ENCODE assay signal across 9 cellular contexts in the genomic region with DNA sequence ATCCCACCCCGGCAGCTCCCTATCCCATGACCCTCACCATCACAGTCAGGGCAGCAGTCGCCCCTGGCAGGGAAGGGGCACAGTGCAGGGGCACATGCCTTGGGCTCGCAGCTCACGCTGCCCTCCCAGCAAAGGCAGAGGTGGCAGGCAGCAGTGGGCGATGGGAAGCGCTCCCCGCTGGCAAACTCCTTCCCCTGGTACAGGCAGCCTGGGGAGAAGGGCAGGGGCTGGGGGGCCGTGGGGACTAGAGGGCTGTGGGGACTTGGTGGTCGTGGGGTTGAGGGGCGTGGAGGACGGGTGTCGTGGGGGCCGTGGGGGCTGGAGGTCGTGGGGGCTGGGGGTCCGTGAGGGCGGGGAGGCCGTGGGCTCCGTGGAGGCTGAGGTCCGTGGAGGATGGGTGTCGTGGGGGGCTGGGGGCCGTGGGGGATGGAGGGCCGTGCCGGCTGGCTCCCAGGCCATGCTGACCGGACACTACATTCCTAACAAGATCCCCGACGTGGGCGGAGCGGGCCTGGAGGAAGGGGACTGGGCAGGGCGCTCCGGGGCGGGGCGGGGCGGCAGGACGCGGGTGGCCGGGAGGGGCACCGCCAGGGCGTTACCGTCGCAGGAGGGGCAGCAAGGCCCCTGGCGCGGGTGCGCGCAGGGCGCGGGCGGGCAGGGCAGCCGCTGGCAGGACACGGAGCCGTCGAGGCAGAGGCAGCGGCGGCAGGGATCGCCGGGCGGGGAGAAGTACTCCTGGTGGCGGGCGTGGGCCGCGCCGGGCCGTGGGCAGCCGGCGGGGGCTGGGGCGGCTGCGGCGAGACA. TPM values are rescaled to one million over a fixed set of nuclear protein-coding genes. Genes with fewer than 3 reads are reported as not detected.
DNase-seq lines count a peak whose midpoint lies in the region; ATAC-seq, FAIRE-seq and TF ChIP-seq lines count a peak whose summit lies in the region.
"Had no signal": no experiment of that assay in that cellular context is flagged by ENCODE, and none has a peak within 500 bp of the region (broad histone marks: within the 10 kb centered on the region; RNA-seq: fewer than 3 reads in every experiment).

No MANE protein-coding gene starts in this region.

- no peaks in the 10 kb centered on the region for H4K20me1 ChIP-seq in PC-9 (ENCODE audit: insufficient read depth)
- no peaks in the 10 kb centered on the region for H4K20me1 ChIP-seq in endothelial cell of umbilical vein (replicated peaks; ENCODE audit: control insufficient read depth, extremely low read depth, insufficient read depth, low read length)
- no peaks in the 10 kb centered on the region for H4K20me1 ChIP-seq in neural progenitor cell (ENCODE audit: low read depth)

- H3K9me2 ChIP-seq in PC-9 (ENCODE audit: insufficient read depth), result no peaks in the 10 kb centered on the region

- H3K4me3 ChIP-seq in PC-9 (peak overlapping the region; percentile 95), endothelial cell of umbilical vein (replicated peaks in 1 of 3; ENCODE audit: insufficient read depth in 1 of 3, low read depth in 1 of 3, low read length in 3 of 3) (no peak overlapping the region), neural progenitor cell (peak overlapping the region; percentile 38)

- H3K4me3 Mint-ChIP-seq in neural progenitor cell, result no peak overlapping the region

- H3K4me1 ChIP-seq in PC-9 (replicated peaks; ENCODE audit: insufficient read depth), result peaks cover 62% of the 10 kb centered on the region
- H3K4me1 ChIP-seq in endothelial cell of umbilical vein (ENCODE audit: control insufficient read depth, extremely low read depth, insufficient read depth, low read length), result no peaks in the 10 kb centered on the region
- H3K4me1 ChIP-seq in neural progenitor cell, result no peaks in the 10 kb centered on the region

- H2AFZ ChIP-seq in PC-9, result peak overlapping the region; percentile 14; the same call in 1 of the 2 replicates
- H2AFZ ChIP-seq in endothelial cell of umbilical vein (ENCODE audit: low read depth, low read length), result peak overlapping the region; percentile 22
- peak overlapping the region; percentile 47 for H2AFZ ChIP-seq in neural progenitor cell (replicated peaks)

- peak overlapping the region; percentile 94 for H3K27ac ChIP-seq in PC-9
- H3K27ac ChIP-seq in endothelial cell of umbilical vein (ENCODE audit: insufficient read depth, low read depth, low read length), result no peak overlapping the region
- no peak overlapping the region for H3K27ac ChIP-seq in neural progenitor cell

- H3K4me1 Mint-ChIP-seq in neural progenitor cell, result peaks cover 2% of the 10 kb centered on the region

- peaks cover 14% of the 10 kb centered on the region for H3K27me3 Mint-ChIP-seq in neural progenitor cell (ENCODE audit: insufficient read depth, low read depth)

- FAIRE-seq in endothelial cell of umbilical vein (lab: Jason Lieb, UNC), result no peak

- H3K4me2 ChIP-seq in PC-9 (peak overlapping the region; percentile 83), endothelial cell of umbilical vein (ENCODE audit: insufficient read depth, low read length) (no peak overlapping the region), neural progenitor cell (peak overlapping the region; percentile 72)

- H3F3A ChIP-seq in PC-9 (ENCODE audit: insufficient read depth, low read depth) (peaks cover 51% of the 10 kb centered on the region), neural progenitor cell (ENCODE audit: low read depth) (peaks cover 14% of the 10 kb centered on the region)

- H3K9me1 ChIP-seq in endothelial cell of umbilical vein (replicated peaks; ENCODE audit: control insufficient read depth, extremely low read depth, insufficient read depth, low read length), result no peaks in the 10 kb centered on the region

- POLR2A ChIA-PET in PC-9 (lab: Charles Lee; ENCODE audit: unreplicated experiment), result no interaction called here
- POLR2A ChIA-PET in endothelial cell of umbilical vein (lab: Charles Lee), result no interaction called here

- peaks cover 16% of the 10 kb centered on the region for H3K79me2 ChIP-seq in PC-9 (ENCODE audit: low read depth)
- no peaks in the 10 kb centered on the region for H3K79me2 ChIP-seq in endothelial cell of umbilical vein (ENCODE audit: control insufficient read depth, insufficient read depth, low read length)
- H3K79me2 ChIP-seq in neural progenitor cell (ENCODE audit: low read depth), result no peaks in the 10 kb centered on the region

- no TSS peak for BruUV-seq in PC-9 (replicated peaks; lab: Mats Ljungman, UMichigan)
- BruUV-seq in endothelial cell of umbilical vein (replicated peaks; lab: Mats Ljungman, UMichigan), result no TSS peak

- ATAC-seq in HG02588 (IDR thresholded peaks at IDR 0.05; ENCODE audit: unreplicated experiment) (no peak), HG03520 (IDR thresholded peaks at IDR 0.05; ENCODE audit: unreplicated experiment) (no peak), HG03521 (IDR thresholded peaks at IDR 0.05; ENCODE audit: unreplicated experiment) (no peak)

- no peaks in the 10 kb centered on the region for H3K36me3 Mint-ChIP-seq in neural progenitor cell

- no peaks in the 10 kb centered on the region for H3K36me3 ChIP-seq in PC-9 (ENCODE audit: low read depth)
- H3K36me3 ChIP-seq in endothelial cell of umbilical vein (ENCODE audit: control insufficient read depth in 2 of 2, extremely low read depth in 1 of 2, insufficient read depth in 2 of 2, low read length in 2 of 2), result no peaks in the 10 kb centered on the region
- no peaks in the 10 kb centered on the region for H3K36me3 ChIP-seq in neural progenitor cell

- no peak overlapping the region for H3K27ac Mint-ChIP-seq in neural progenitor cell

- dilution Hi-C loops in endothelial cell of umbilical vein (cut with MboI; ENCODE audit: extremely low pct_ligation_motif_present, low sequenced_read_pairs), result no loop called here

- no peaks in the 10 kb centered on the region for H3K9me3 ChIP-seq in PC-9 (ENCODE audit: insufficient read depth, low read depth)
- no peaks in the 10 kb centered on the region for H3K9me3 ChIP-seq in endothelial cell of umbilical vein (replicated peaks; ENCODE audit: control insufficient read depth, insufficient read depth, low read length)
- no peaks in the 10 kb centered on the region for H3K9me3 ChIP-seq in neural progenitor cell (ENCODE audit: low read depth)

- H3K27me3 ChIP-seq in PC-9 (ENCODE audit: insufficient read depth, low read depth) (no peaks in the 10 kb centered on the region), endothelial cell of umbilical vein (ENCODE audit: control insufficient read depth in 2 of 2, insufficient read depth in 2 of 2, low read length in 2 of 2) (peaks cover 6 to 14% of the 10 kb centered on the region in 2 experiments), neural progenitor cell (peaks cover 25% of the 10 kb centered on the region)

- TF ChIP-seq CTCF in PC-9 (conservative IDR thresholded peaks at IDR 0.05) (no peak), endothelial cell of umbilical vein (IDR thresholded peaks at IDR 0.05; ENCODE audit: extremely low read depth in 1 of 2, insufficient read depth in 1 of 2, low read depth in 1 of 2, low read length in 2 of 2) (no peak), neural progenitor cell (IDR thresholded peaks at IDR 0.05) (no peak)

- intact Hi-C loops in PC-9 (cut with micrococcal nuclease; ENCODE audit: unreplicated experiment), result loop anchor here (5.0 kb wide), 3 partner anchors 58 to 322 kb away; partner anchors contain the start of gene FLNC
- intact Hi-C loops in endothelial cell of umbilical vein (cut with micrococcal nuclease), result no loop called here

- CTCF ChIA-PET in PC-9 (lab: Charles Lee), result no interaction called here
- CTCF ChIA-PET in endothelial cell of umbilical vein (lab: Charles Lee), result interaction anchor here (0.7 kb wide), 1 partner anchor 211 kb away, joined by 3 read pairs; no protein-coding TSS in a partner anchor

- no peak for TF ChIP-seq POLR2A in endothelial cell of umbilical vein (IDR thresholded peaks at IDR 0.05; ENCODE audit: low read depth, low read length)

- H3K9me3 Mint-ChIP-seq in neural progenitor cell, result no peaks in the 10 kb centered on the region

- DNase-seq in COLO829 (ENCODE audit: low spot score) (peak; percentile 60), PC-9 (peak; percentile 80 to 94), endothelial cell of umbilical vein (ENCODE audit: low read depth, low spot score) (no peak), neural progenitor cell (ENCODE audit: low spot score) (peak; percentile 75)
- DNase-seq in NK-92 treated with Interleukin-12 subunit alpha and Interleukin-12 subunit beta, amount 100 ng/mL, for 24 hours (lab: John Stamatoyannopoulos, UW), result no peak
- DNase-seq: DND-41 had no signal

- no peak overlapping the region for H3K9ac ChIP-seq in endothelial cell of umbilical vein (replicated peaks; ENCODE audit: extremely low read depth, insufficient read depth, low read length)
- no peak overlapping the region for H3K9ac ChIP-seq in neural progenitor cell

RNA-seq across cellular contexts. Expression of gene KCP, which starts 20.0 kb away (rescaled TPM):
- total RNA-seq in PC-9 (2021) (9.9 and 15.4 TPM in 2 replicates), endothelial cell of umbilical vein (not detected in 2 replicates), neural progenitor cell (ENCODE audit: low replicate concordance) (0.06 and 3.5 TPM in 2 replicates)
- 0.03 TPM in 1 of 2 replicates, not detected in the other for polyA plus RNA-seq in endothelial cell of umbilical vein
- polyA plus RNA-seq in endothelial cell of umbilical vein (2011; cell fraction: cytosol; rRNA removed), result not detected in 2 replicates
- 0.04 TPM in 1 of 2 replicates, not detected in the other for polyA plus RNA-seq in endothelial cell of umbilical vein (2011; cell fraction: nucleus; rRNA removed)
- not detected in 2 replicates for polyA plus RNA-seq in endothelial cell of umbilical vein (2012)
- polyA minus RNA-seq in endothelial cell of umbilical vein, result not detected in 2 replicates
- not detected for polyA minus RNA-seq in endothelial cell of umbilical vein (2011; cell fraction: cytosol; rRNA and poly(A)+ RNA removed)
- polyA minus RNA-seq in endothelial cell of umbilical vein (2011; cell fraction: nucleus; rRNA and poly(A)+ RNA removed), result not detected in 2 replicates

RNA-seq across cellular contexts. Expression of gene ATP6V1F, which starts 27.9 kb away (rescaled TPM):
- 114 and 169 TPM in 2 replicates for total RNA-seq in PC-9 (2021)
- total RNA-seq in endothelial cell of umbilical vein, result 141 and 156 TPM in 2 replicates
- polyA plus RNA-seq in endothelial cell of umbilical vein, result 360 and 501 TPM in 2 replicates
- polyA plus RNA-seq in endothelial cell of umbilical vein (2011; cell fraction: cytosol; rRNA removed), result 321 and 337 TPM in 2 replicates
- 73.5 and 88.9 TPM in 2 replicates for polyA plus RNA-seq in endothelial cell of umbilical vein (2011; cell fraction: nucleus; rRNA removed)
- 282 and 303 TPM in 2 replicates for polyA plus RNA-seq in endothelial cell of umbilical vein (2012)
- polyA minus RNA-seq in endothelial cell of umbilical vein, result 61.5 and 62.5 TPM in 2 replicates
- 34.7 TPM for polyA minus RNA-seq in endothelial cell of umbilical vein (2011; cell fraction: cytosol; rRNA and poly(A)+ RNA removed)
- 9.6 and 17.0 TPM in 2 replicates for polyA minus RNA-seq in endothelial cell of umbilical vein (2011; cell fraction: nucleus; rRNA and poly(A)+ RNA removed)
- total RNA-seq in neural progenitor cell (ENCODE audit: low replicate concordance), result 61.4 and 81.8 TPM in 2 replicates

RNA-seq across cellular contexts. Expression of gene IRF5, which starts 47.2 kb away (rescaled TPM):
- total RNA-seq in PC-9 (2021), result 3.4 and 5.8 TPM in 2 replicates
- total RNA-seq in endothelial cell of umbilical vein, result 0.31 and 1.5 TPM in 2 replicates
- 0.36 and 0.46 TPM in 2 replicates for polyA plus RNA-seq in endothelial cell of umbilical vein
- 0.20 and 0.25 TPM in 2 replicates for polyA plus RNA-seq in endothelial cell of umbilical vein (2011; cell fraction: cytosol; rRNA removed)
- polyA plus RNA-seq in endothelial cell of umbilical vein (2011; cell fraction: nucleus; rRNA removed), result 0.69 and 0.96 TPM in 2 replicates
- polyA plus RNA-seq in endothelial cell of umbilical vein (2012), result 0.30 and 0.33 TPM in 2 replicates
- 0.32 and 0.49 TPM in 2 replicates for polyA minus RNA-seq in endothelial cell of umbilical vein
- polyA minus RNA-seq in endothelial cell of umbilical vein (2011; cell fraction: cytosol; rRNA and poly(A)+ RNA removed), result not detected
- polyA minus RNA-seq in endothelial cell of umbilical vein (2011; cell fraction: nucleus; rRNA and poly(A)+ RNA removed), result 0.38 and 0.63 TPM in 2 replicates
- total RNA-seq in neural progenitor cell (ENCODE audit: low replicate concordance), result 0.22 and 0.28 TPM in 2 replicates

Comparison
In these comparisons a context has a peak if more than half of its experiments do, and no peak if none do; other contexts are left out.
1. DNase-seq: peak in COLO829 (single experiment), PC-9 (2 of 2) and neural progenitor cell (single experiment); none in endothelial cell of umbilical vein (single experiment) and NK-92 treated with Interleukin-12 subunit alpha and Interleukin-12 subunit beta, amount 100 ng/mL, for 24 hours (single experiment).
2. H3K4me3 ChIP-seq: peak in PC-9 (single experiment) and neural progenitor cell (single experiment); none in endothelial cell of umbilical vein (0 of 3).
3. Peak in every context shown above with its lines, with median percentiles within 50 percentile points of each other: H2AFZ ChIP-seq.